Comparison of ENCODE assay signal across 8 cellular contexts in genomic region chrX:48696301-48697181, GRCh38. TPM values are rescaled to one million over a fixed set of nuclear protein-coding genes. Genes with fewer than 3 reads are reported as not detected.
DNase-seq lines count a peak whose midpoint lies in the region; ATAC-seq, FAIRE-seq and TF ChIP-seq lines count a peak whose summit lies in the region.

SUV39H1 (plus strand) TSS chrX:48696734; CDS start chrX:48696785, 51 bp downstream.

- H3K27ac ChIP-seq in keratinocyte (ENCODE audit: control insufficient read depth, insufficient read depth, low read length), result peak within 1 kb of the TSS; percentile 62

- peaks cover 8% of the 10 kb centered on the region for H3K4me1 ChIP-seq in keratinocyte (ENCODE audit: control insufficient read depth, extremely low read depth, insufficient read depth, low read length)

- peak within 1 kb of the TSS; percentile 75 for H3K9ac ChIP-seq in keratinocyte (ENCODE audit: control insufficient read depth, extremely low read depth, insufficient read depth, low read length)

- peak; percentile 75 for TF ChIP-seq POLR2A in GM19193 (IDR thresholded peaks at IDR 0.05; ENCODE audit: extremely low read depth, insufficient read depth, insufficient read length)

- H2AFZ ChIP-seq in keratinocyte (ENCODE audit: control insufficient read depth, low read length), result peak within 1 kb of the TSS; percentile 85

- H3K36me3 ChIP-seq in keratinocyte (ENCODE audit: control insufficient read depth in 2 of 2, extremely low read depth in 1 of 2, insufficient read depth in 2 of 2, low read length in 2 of 2), result peaks cover 0 to 2% of the 10 kb centered on the region in 2 experiments

- no peak for TF ChIP-seq CTCF in keratinocyte (optimal IDR thresholded peaks at IDR 0.05 in 1 of 3, IDR thresholded peaks at IDR 0.05 in 1 of 3, conservative IDR thresholded peaks at IDR 0.05 in 1 of 3; ENCODE audit: extremely low read depth in 1 of 3, insufficient read depth in 2 of 3, low read length in 3 of 3)

- H3K79me2 ChIP-seq in keratinocyte (ENCODE audit: control insufficient read depth, insufficient read depth, low read length), result peaks cover 20% of the 10 kb centered on the region

- dilution Hi-C loops in keratinocyte (cut with MboI; ENCODE audit: extremely low pct_ligation_motif_present, low sequenced_read_pairs), result no loop called here

- DNase-seq in Ammon's horn (ENCODE audit: low spot score) (peak; percentile 91), NCI-H446 treated with DMSO at 0.1 percent for 48 hours (lab: John Stamatoyannopoulos, UW) (peak; percentile 78), keratinocyte (ENCODE audit: low read depth, low spot score) (peak; percentile 33)
- DNase-seq in activated CD4-positive, CD25-positive, alpha-beta regulatory T cell treated with anti-CD3 and anti-CD28 coated beads, Interleukin-2, amount 50 U/mL, for 16 hours (ENCODE audit: low read depth, low spot score), result peak; percentile 69
- DNase-seq in central memory CD4-positive, alpha-beta T cell, result peak; percentile 90
- peak; percentile 63 to 78 (median 74) for DNase-seq in stimulated activated CD4-positive, alpha-beta T cell treated with anti-CD3 and anti-CD28 coated beads, Interleukin-12 subunit alpha, Interleukin-12 subunit beta, amount 100 ng/mL, for 48 hours (ENCODE audit: low read depth in 2 of 3, low spot score in 1 of 3)

- no peaks in the 10 kb centered on the region for H4K20me1 ChIP-seq in keratinocyte (ENCODE audit: control insufficient read depth, extremely low read depth, insufficient read depth, low read length)

- no peaks in the 10 kb centered on the region for H3K9me3 ChIP-seq in keratinocyte (ENCODE audit: control insufficient read depth, low read depth, low read length)

- ATAC-seq in HG03378 (IDR thresholded peaks at IDR 0.05; ENCODE audit: unreplicated experiment), result peak; percentile 72

- H3K4me2 ChIP-seq in keratinocyte (ENCODE audit: control insufficient read depth, extremely low read depth, insufficient read depth, low read depth, low read length), result peak within 1 kb of the TSS; percentile 90

- H3K27me3 ChIP-seq in keratinocyte (ENCODE audit: control insufficient read depth, extremely low read depth, insufficient read depth, low read length), result no peaks in the 10 kb centered on the region

- peak within 1 kb of the TSS; percentile 52 to 72 (median 62) for H3K4me3 ChIP-seq in keratinocyte (ENCODE audit: control insufficient read depth in 2 of 3, extremely low read depth in 1 of 3, insufficient read depth in 2 of 3, low read depth in 1 of 3, low read length in 3 of 3)

- no peak for FAIRE-seq in keratinocyte (lab: Jason Lieb, UNC)

- no peaks in the 10 kb centered on the region for H3K9me1 ChIP-seq in keratinocyte (ENCODE audit: control insufficient read depth, extremely low read depth, insufficient read depth, low read length)

RNA-seq across cellular contexts. Expression of gene SUV39H1, which starts in this region (rescaled TPM):
- polyA plus RNA-seq in keratinocyte, result 3.1 to 9.4 TPM (median 4.9 TPM) in 3 replicates
- 0.60 TPM for polyA plus RNA-seq in keratinocyte (2011; ENCODE audit: low read depth)
- 2.6 and 4.6 TPM in 2 replicates for polyA plus RNA-seq in keratinocyte (2011; cell fraction: cytosol; rRNA removed)
- polyA plus RNA-seq in keratinocyte (2011; cell fraction: nucleus; rRNA removed), result 6.5 and 8.2 TPM in 2 replicates
- 1.7 and 8.4 TPM in 2 replicates for polyA plus RNA-seq in keratinocyte (2012; ENCODE audit: low replicate concordance)
- polyA minus RNA-seq in keratinocyte, result 4.8 to 12.8 TPM (median 6.7 TPM) in 3 replicates
- polyA minus RNA-seq in keratinocyte (2011; cell fraction: cytosol; rRNA and poly(A)+ RNA removed), result 5.4 TPM
- 4.4 and 4.8 TPM in 2 replicates for polyA minus RNA-seq in keratinocyte (2011; cell fraction: nucleus; rRNA and poly(A)+ RNA removed)

Comparison
In these comparisons a context has a peak if more than half of its experiments do, and no peak if none do; other contexts are left out.
1. Peak in every context shown above with its lines: DNase-seq, ATAC-seq, H3K4me3 ChIP-seq and H3K27ac ChIP-seq.
2. DNase-seq: peak in every context shown above with its lines; median percentile 91 in Ammon's horn; 90 in central memory CD4-positive, alpha-beta T cell; 78 in NCI-H446 treated with DMSO at 0.1 percent for 48 hours; 74 in stimulated activated CD4-positive, alpha-beta T cell treated with anti-CD3 and anti-CD28 coated beads, Interleukin-12 subunit alpha, Interleukin-12 subunit beta, amount 100 ng/mL, for 48 hours; 69 in activated CD4-positive, CD25-positive, alpha-beta regulatory T cell treated with anti-CD3 and anti-CD28 coated beads, Interleukin-2, amount 50 U/mL, for 16 hours; 33 in keratinocyte.